In the genomic region with DNA sequence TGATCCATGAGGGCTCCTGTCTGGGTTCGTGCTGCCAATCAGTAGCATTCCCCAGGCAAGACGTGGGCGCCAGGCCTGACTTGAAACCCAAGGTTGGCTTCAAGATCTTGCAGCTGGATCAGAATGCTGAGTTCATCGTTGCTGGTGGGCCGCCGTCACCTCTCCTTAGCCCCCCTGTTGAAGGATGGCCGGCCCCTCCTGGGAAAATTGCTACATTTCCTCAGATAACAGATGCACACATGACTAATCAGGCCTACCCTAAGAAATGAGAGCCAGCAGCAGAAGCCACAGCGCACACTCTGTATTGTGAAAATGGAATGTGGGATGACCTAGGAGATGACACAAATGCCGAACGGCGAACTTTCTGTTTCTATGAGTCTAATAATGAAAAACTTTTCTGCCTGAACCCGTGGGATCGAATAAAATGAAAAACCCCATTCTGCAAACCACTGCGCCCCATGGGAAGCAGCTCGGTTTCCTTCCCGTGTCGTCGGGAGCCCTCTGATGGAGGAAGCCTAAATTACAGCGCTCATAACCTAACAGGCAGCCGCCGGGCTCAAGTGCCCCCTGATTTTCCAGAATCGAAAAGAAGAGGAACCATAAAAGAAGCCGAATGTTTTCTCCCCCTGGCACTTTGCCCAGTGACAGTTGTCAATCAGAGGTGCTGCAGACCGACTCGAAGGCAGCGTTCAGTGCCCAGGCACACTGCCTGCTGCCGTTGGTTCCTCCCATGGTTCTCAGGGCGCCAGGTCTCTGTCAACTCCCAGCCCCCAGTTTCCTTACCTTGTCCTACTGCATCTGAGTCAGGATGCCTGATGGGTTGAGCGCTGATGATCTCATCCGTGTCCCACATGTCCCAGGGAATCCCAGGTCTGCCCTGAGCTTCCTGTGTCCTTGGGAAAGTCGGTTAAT, we compare ENCODE assay signal across 8 cellular contexts. TPM values are rescaled to one million over a fixed set of nuclear protein-coding genes. Genes with fewer than 3 reads are reported as not detected.
DNase-seq lines count a peak whose midpoint lies in the region; ATAC-seq and TF ChIP-seq lines count a peak whose summit lies in the region.

No MANE protein-coding gene starts in this region.

- H3K27me3 ChIP-seq in CD4-positive, alpha-beta memory T cell (ENCODE audit: insufficient read depth, low read length) = peaks cover 21% of the 10 kb centered on the region
- H3K27me3 ChIP-seq in GM23338 (ENCODE audit: insufficient read depth) (peaks cover 47% of the 10 kb centered on the region), dorsolateral prefrontal cortex (peaks cover 0 to 39% (median 3%) of the 10 kb centered on the region in 45 donors)

- POLR2A ChIA-PET in CD4-positive, alpha-beta memory T cell (lab: Charles Lee; ENCODE audit: partially characterized antibody) = interaction anchor here (1.4 kb wide), 1 partner anchor 85 kb away, joined by 6 read pairs; no protein-coding TSS in a partner anchor

- no peaks in the 10 kb centered on the region for H3K36me3 Mint-ChIP-seq in CD4-positive, alpha-beta memory T cell
- H3K36me3 Mint-ChIP-seq in GM23338 (ENCODE audit: low read depth) = no peaks in the 10 kb centered on the region

- no peak overlapping the region for H3K4me3 ChIP-seq in CD4-positive, alpha-beta memory T cell (ENCODE audit: low read length in 2 of 2)
- no peak overlapping the region for H3K4me3 ChIP-seq in GM23338
- H3K4me3 ChIP-seq in dorsolateral prefrontal cortex = peak overlapping the region in 45 of 59 donors; percentile 0 to 52 (median 23)

- peaks cover 8 to 17% (median 11%) of the 10 kb centered on the region in 4 donors for H3K4me1 Mint-ChIP-seq in CD4-positive, alpha-beta memory T cell
- H3K4me1 Mint-ChIP-seq in GM23338 = peaks cover 20% of the 10 kb centered on the region

- no peaks in the 10 kb centered on the region for H3K9me3 ChIP-seq in CD4-positive, alpha-beta memory T cell (ENCODE audit: control insufficient read depth in 1 of 2, low read length in 2 of 2)

- peak overlapping the region; percentile 69; the same call in 1 of the 2 replicates for H2AFZ ChIP-seq in GM23338

- ATAC-seq in GM23338 = peak; percentile 46
- ATAC-seq in GM19455 (IDR thresholded peaks at IDR 0.05; ENCODE audit: unreplicated experiment) = no peak

- H3K4me3 Mint-ChIP-seq in CD4-positive, alpha-beta memory T cell = peak overlapping the region in 1 of 8 donors; percentile 54
- no peak overlapping the region for H3K4me3 Mint-ChIP-seq in GM23338

- CTCF ChIA-PET in CD4-positive, alpha-beta memory T cell (lab: Charles Lee; ENCODE audit: partially characterized antibody) = interaction anchor here (1.0 to 3.8 kb wide), 7 partner anchors 13 to 114 kb away, joined by 3 to 52 read pairs (median 7); no protein-coding TSS in a partner anchor

- H3K27ac Mint-ChIP-seq in CD4-positive, alpha-beta memory T cell = no peak overlapping the region
- no peak overlapping the region for H3K27ac Mint-ChIP-seq in GM23338

- H3K4me1 ChIP-seq in CD4-positive, alpha-beta memory T cell (ENCODE audit: insufficient read depth, low read length) = peaks cover 4% of the 10 kb centered on the region
- peaks cover 7% of the 10 kb centered on the region; the same call in 1 of the 2 replicates for H3K4me1 ChIP-seq in GM23338 (ENCODE audit: insufficient read depth)

- peaks cover 41 to 47% of the 10 kb centered on the region in 2 donors for H3K27me3 Mint-ChIP-seq in CD4-positive, alpha-beta memory T cell
- H3K27me3 Mint-ChIP-seq in GM23338 (ENCODE audit: insufficient read depth, low read depth, poor library complexity) = peaks cover 53% of the 10 kb centered on the region

- TF ChIP-seq CTCF in GM23338 (conservative IDR thresholded peaks at IDR 0.05; ENCODE audit: low read depth in 2 of 2) (peak; percentile 69 to 90), dorsolateral prefrontal cortex (IDR thresholded peaks at IDR 0.05 in 54 of 56, conservative IDR thresholded peaks at IDR 0.05 in 2 of 56; ENCODE audit: low read depth in 1 of 56, partially characterized antibody in 56 of 56) (peak; percentile 62 to 95 (median 86))

- H3F3A ChIP-seq in GM23338 (replicated peaks; ENCODE audit: low read depth) = no peaks in the 10 kb centered on the region

- H3K9me2 ChIP-seq in GM23338 (ENCODE audit: insufficient read depth) = no peaks in the 10 kb centered on the region

- no peaks in the 10 kb centered on the region; the same call in 1 of the 2 replicates for H4K20me1 ChIP-seq in GM23338 (replicated peaks; ENCODE audit: insufficient read depth)

- intact Hi-C loops in CD4-positive, alpha-beta memory T cell (cut with micrococcal nuclease) = loop anchor here (1.0 kb wide), 2 partner anchors 54 to 67 kb away; partner anchors contain the start of gene GPR157
- intact Hi-C loops in dorsolateral prefrontal cortex (cut with DNase I) = loop anchor here (1.0 to 5.0 kb wide), 4 partner anchors 54 to 279 kb away; no protein-coding TSS in a partner anchor

- H3K36me3 ChIP-seq in CD4-positive, alpha-beta memory T cell (ENCODE audit: insufficient read depth, low read length) = no peaks in the 10 kb centered on the region
- no peaks in the 10 kb centered on the region for H3K36me3 ChIP-seq in GM23338 (ENCODE audit: insufficient read depth)

- H3K4me2 ChIP-seq in GM23338 = no peak overlapping the region

- H3K27ac ChIP-seq in CD4-positive, alpha-beta memory T cell (ENCODE audit: low read depth, low read length) = no peak overlapping the region
- H3K27ac ChIP-seq in GM23338 (ENCODE audit: low read depth) (no peak overlapping the region), dorsolateral prefrontal cortex (peak overlapping the region in 45 of 59 donors; percentile 1 to 78 (median 44))

- peak in 4 of 5 donors; percentile 30 to 46 (median 42) for DNase-seq in CD4-positive, alpha-beta memory T cell
- DNase-seq in GM23338 (ENCODE audit: low spot score) (peak; percentile 90), NCI-H2171 (lab: John Stamatoyannopoulos, UW) (peak; percentile 57), dorsolateral prefrontal cortex (peak; percentile 43 to 83 (median 74)), lung microvascular endothelial cell (ENCODE audit: low read depth in 2 of 2) (peak; percentile 74 to 85)
- peak; percentile 81 for DNase-seq in activated CD4-positive, alpha-beta T cell treated with anti-CD3 and anti-CD28 coated beads for 48 hours
- peak; percentile 12 for DNase-seq in stimulated activated CD8-positive, alpha-beta memory T cell treated with anti-CD3 and anti-CD28 coated beads, Interleukin-12 subunit alpha, Interleukin-12 subunit beta, amount 100 ng/mL, for 4 hours (ENCODE audit: low read depth)

- no peaks in the 10 kb centered on the region for H3K9me3 Mint-ChIP-seq in CD4-positive, alpha-beta memory T cell
- no peaks in the 10 kb centered on the region; the same call in 2 of the 3 replicates for H3K9me3 Mint-ChIP-seq in GM23338

- no peaks in the 10 kb centered on the region for H3K79me2 ChIP-seq in GM23338 (replicated peaks; ENCODE audit: insufficient read depth)

RNA-seq across cellular contexts. Expression of gene H6PD, which starts 38.2 kb away (rescaled TPM):
- total RNA-seq in CD4-positive, alpha-beta memory T cell = 10 to 100 TPM; 17.3 to 18.8 TPM
- polyA plus RNA-seq in CD4-positive, alpha-beta memory T cell = 10 to 100 TPM in 1 of 2 donors, 1 to 10 TPM in 1; 5.5 to 14.0 TPM
- 4.2 and 4.7 TPM in 2 replicates for total RNA-seq in GM23338 (2014; rRNA removed; shearing (Covaris generic))
- polyA plus RNA-seq in GM23338 (2016; fragmentation: Nextera tagmentation; extraction: Ambion mirVana) = 0.99 and 1.2 TPM in 2 replicates
- total RNA-seq in dorsolateral prefrontal cortex (10 to 100 TPM in 118 of 120 experiments, 1 to 10 TPM in 2; 9.0 to 25.6 (median 15.7) TPM), lung microvascular endothelial cell (12.3 and 18.3 TPM in 2 replicates)

Comparison
In these comparisons a context has a peak if more than half of its experiments do, and no peak if none do; other contexts are left out.
1. DNase-seq: peak in every context shown above with its lines; median percentile 90 in GM23338; 81 in activated CD4-positive, alpha-beta T cell treated with anti-CD3 and anti-CD28 coated beads for 48 hours; 80 in lung microvascular endothelial cell; 74 in dorsolateral prefrontal cortex; 57 in NCI-H2171; 42 in CD4-positive, alpha-beta memory T cell; 12 in stimulated activated CD8-positive, alpha-beta memory T cell treated with anti-CD3 and anti-CD28 coated beads, Interleukin-12 subunit alpha, Interleukin-12 subunit beta, amount 100 ng/mL, for 4 hours.
2. H3K27ac ChIP-seq: peak in dorsolateral prefrontal cortex (45 of 59); none in CD4-positive, alpha-beta memory T cell (single experiment) and GM23338 (single experiment).
3. H3K4me3 ChIP-seq: peak in dorsolateral prefrontal cortex (45 of 59); none in CD4-positive, alpha-beta memory T cell (0 of 2) and GM23338 (single experiment).